30 cellular contexts compared by ENCODE assay signal in genomic region chr17:787641-788221, GRCh38.
"Had no signal": no experiment of that assay in that cellular context is flagged by ENCODE, and none has a peak within 500 bp of the region (broad histone marks: within the 10 kb centered on the region; RNA-seq: fewer than 3 reads in every experiment).

No MANE protein-coding gene starts in this region.

- H3K4me3 ChIP-seq: adrenal gland had no signal

- DNase-seq: activated B cell treated with CpG ODN at 0.5 μM for 24 hours; activated CD4-positive, alpha-beta memory T cell treated with anti-CD3 and anti-CD28 coated beads, Interleukin-2, amount 10 ng/mL, durations not matched to agents 7 days and 5 days; activated CD4-positive, alpha-beta T cell treated with anti-CD3 and anti-CD28 coated beads for 48 hours; activated CD4-positive, CD25-positive, alpha-beta regulatory T cell treated with anti-CD3 and anti-CD28 coated beads, Interleukin-2, amount 50 U/mL, for 72 hours; activated effector memory CD4-positive, alpha-beta T cell treated with anti-CD3 and anti-CD28 coated beads, Interleukin-2, amount 50 U/mL, for 16 hours; activated naive CD4-positive, alpha-beta T cell; activated naive CD4-positive, alpha-beta T cell treated with anti-CD3 and anti-CD28 coated beads, Interleukin-2, amount 50 U/mL, for 16 hours; activated naive CD8-positive, alpha-beta T cell treated with anti-CD3 and anti-CD28 coated beads for 36 hours; activated T-cell treated with anti-CD3 and anti-CD28 coated beads, Interleukin-2, amount 50 U/mL, for 1 hour; activated T-cell treated with anti-CD3 and anti-CD28 coated beads, Interleukin-2, amount 50 U/mL, for 72 hours; adrenal gland; MM.1S; MV-4-11; NCI-H1092; NCI-H1436 treated with DMSO at 0.1 percent for 48 hours; NCI-H1694 treated with DMSO at 0.1 percent for 48 hours; NCI-H2029; NCI-H345; NCI-H524 treated with DMSO at 0.1 percent for 48 hours; SIG-M5; T-cell; T-helper 17 cell had no signal

- ATAC-seq: activated T-cell treated with anti-CD3 and anti-CD28 coated beads, Interleukin-2, amount 50 U/mL, for 72 hours; activated T-helper 17 cell treated with anti-CD3 and anti-CD28 coated beads, Interleukin-2, amount 50 U/mL, for 72 hours; Panc1; Right ventricle myocardium inferior; SK-N-SH treated with all-trans-retinoic acid at 6 μM for 48 hours; T-cell; T-helper 17 cell had no signal

- H3K27me3 ChIP-seq: adrenal gland had no signal

- H3K4me2 ChIP-seq: KMS-11 had no signal

- H3K27ac ChIP-seq: adrenal gland, KMS-11, VCaP had no signal

- H3K9ac ChIP-seq: KMS-11 had no signal

- H3K9me3 ChIP-seq: adrenal gland had no signal

- FAIRE-seq: astrocyte, bronchial epithelial cell had no signal
